1 cellular context compared by ENCODE assay signal in the genomic region with DNA sequence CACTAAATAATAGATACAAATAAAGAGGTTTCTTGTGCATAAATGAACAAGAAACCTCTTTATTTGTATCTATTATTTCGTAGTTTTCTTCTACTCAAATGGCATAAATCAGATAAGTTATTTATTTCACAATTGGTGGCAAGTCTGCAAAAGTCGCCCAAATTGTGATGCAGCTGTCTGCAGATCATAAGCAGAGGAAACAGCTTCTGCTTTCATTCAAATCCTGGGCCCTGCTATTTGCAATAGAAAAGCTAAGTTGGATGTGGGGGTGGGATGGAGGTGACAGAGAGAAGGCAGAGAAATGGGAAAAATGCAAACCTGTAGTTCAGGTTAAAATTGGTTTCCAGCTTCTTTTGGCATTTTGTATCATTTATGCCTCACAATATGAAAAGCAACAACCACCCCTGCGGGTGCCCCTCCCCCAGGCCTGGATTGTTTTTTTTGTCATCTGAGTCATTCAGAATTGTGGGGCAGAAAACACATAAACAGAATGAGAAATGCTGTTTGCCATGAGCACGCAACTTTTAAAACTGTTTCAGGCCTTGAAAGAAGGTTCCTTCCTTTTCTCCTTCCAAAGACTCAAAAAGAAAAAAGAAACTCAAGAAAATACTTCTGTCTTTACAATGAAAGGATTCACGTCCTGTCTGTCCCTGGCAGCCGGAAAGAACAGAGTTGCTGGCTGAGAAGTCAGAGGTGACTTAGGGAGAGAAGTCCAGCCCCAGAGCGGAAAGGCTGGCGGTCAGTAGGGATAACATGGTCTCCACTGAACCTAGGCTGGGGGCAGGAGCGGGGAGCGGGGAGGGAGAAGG.
TF ChIP-seq lines count a peak whose summit lies in the region.

No MANE protein-coding gene starts in this region.

TF ChIP-seq in K562, 482 proteins besides CTCF, POLR2A, EP300 and RAD21 (continued from another document and continues in another):
- TF ChIP-seq ARNT (IDR thresholded peaks at IDR 0.05) (no peak), RBFOX2 (IDR thresholded peaks at IDR 0.05; ENCODE audit: low read depth, low read length) (no peak), MBD2 (IDR thresholded peaks at IDR 0.05; ENCODE audit: borderline replicate concordance, low read depth) (no peak), EZH2 (IDR thresholded peaks at IDR 0.05; ENCODE audit: borderline replicate concordance, low read depth, low read length) (no peak), STAG1 (CRISPR knock-in tag; IDR thresholded peaks at IDR 0.05; ENCODE audit: borderline replicate concordance) (no peak), NFIC (IDR thresholded peaks at IDR 0.05) (no peak), HOXB6 (CRISPR knock-in tag; IDR thresholded peaks at IDR 0.05; ENCODE audit: borderline replicate concordance) (no peak), KLF16 (IDR thresholded peaks at IDR 0.05) (no peak), DIDO1 (tag; IDR thresholded peaks at IDR 0.05; ENCODE audit: low read depth) (no peak), FOXA1 (IDR thresholded peaks at IDR 0.05; ENCODE audit: borderline replicate concordance) (no peak), NFRKB (IDR thresholded peaks at IDR 0.05; ENCODE audit: low read depth) (peak; percentile 82; the same call in 1 of the 2 replicates), CBX1 (IDR thresholded peaks at IDR 0.05; ENCODE audit: low read depth) (no peak), CBFA2T3 (IDR thresholded peaks at IDR 0.05) (no peak), PML (IDR thresholded peaks at IDR 0.05; ENCODE audit: low read length) (no peak), ZNF23 (CRISPR knock-in tag; IDR thresholded peaks at IDR 0.05) (no peak), ZNF77 (CRISPR knock-in tag; IDR thresholded peaks at IDR 0.05) (no peak), MTA2 (IDR thresholded peaks at IDR 0.05; ENCODE audit: low read depth) (no peak), DNMT1 (IDR thresholded peaks at IDR 0.05) (no peak), ZKSCAN8 (CRISPR knock-in tag; IDR thresholded peaks at IDR 0.05) (peak; percentile 52; the same call in 1 of the 2 replicates), ZNF717 (CRISPR knock-in tag; IDR thresholded peaks at IDR 0.05) (no peak), L3MBTL2 (IDR thresholded peaks at IDR 0.05) (peak; percentile 15; the same call in 1 of the 2 replicates), CBFB (CRISPR knock-in tag; IDR thresholded peaks at IDR 0.05) (no peak), ZNF232 (CRISPR knock-in tag; IDR thresholded peaks at IDR 0.05) (no peak), RBM39 (optimal IDR thresholded peaks at IDR 0.05; ENCODE audit: low read depth, low read length) (no peak), ZNF3 (CRISPR knock-in tag; IDR thresholded peaks at IDR 0.05) (no peak), SOX6 (IDR thresholded peaks at IDR 0.05) (peak; percentile 53), JUND (IDR thresholded peaks at IDR 0.05; ENCODE audit: borderline replicate concordance, low read depth, low read length) (peak; percentile 79), JUND (tag; IDR thresholded peaks at IDR 0.05; ENCODE audit: borderline replicate concordance, low read depth, low read length) (peak; percentile 84; the same call in 2 of the 3 replicates), ATF1 (CRISPR knock-in tag; IDR thresholded peaks at IDR 0.05) (no peak), ATF1 (tag; IDR thresholded peaks at IDR 0.05) (0 out of 2 replicates have a peak, but pooled peaks have one; percentile 9), ETS2 (tag; IDR thresholded peaks at IDR 0.05; ENCODE audit: borderline replicate concordance, poor library complexity, severe bottlenecking) (no peak), MEF2A (IDR thresholded peaks at IDR 0.05; ENCODE audit: control insufficient read depth, low read depth, low read length) (0 out of 2 replicates have a peak, but pooled peaks have one; percentile 42), ZNF12 (CRISPR knock-in tag; IDR thresholded peaks at IDR 0.05) (no peak), THRAP3 (IDR thresholded peaks at IDR 0.05; ENCODE audit: borderline replicate concordance) (no peak), BRF1 (IDR thresholded peaks at IDR 0.05; ENCODE audit: borderline replicate concordance, extremely low read depth, insufficient read length) (no peak), BACH1 (tag; IDR thresholded peaks at IDR 0.05) (peak; percentile 41; the same call in 1 of the 2 replicates), CHCHD3 (CRISPR knock-in tag; IDR thresholded peaks at IDR 0.05) (no peak), TBP (optimal IDR thresholded peaks at IDR 0.05; ENCODE audit: low read depth, low read length) (no peak), FIP1L1 (IDR thresholded peaks at IDR 0.05; ENCODE audit: low read depth, low read length, poor library complexity, severe bottlenecking) (no peak), SMARCE1 (IDR thresholded peaks at IDR 0.05) (peak; percentile 78; the same call in 1 of the 2 replicates), NUFIP1 (IDR thresholded peaks at IDR 0.05; ENCODE audit: partially characterized antibody) (no peak), MECOM (CRISPR knock-in tag; IDR thresholded peaks at IDR 0.05) (no peak), CEBPB (tag; IDR thresholded peaks at IDR 0.05) (peak; percentile 63), ZNF121 (CRISPR knock-in tag; conservative IDR thresholded peaks at IDR 0.05) (no peak)
- TF ChIP-seq, protein P1, sequence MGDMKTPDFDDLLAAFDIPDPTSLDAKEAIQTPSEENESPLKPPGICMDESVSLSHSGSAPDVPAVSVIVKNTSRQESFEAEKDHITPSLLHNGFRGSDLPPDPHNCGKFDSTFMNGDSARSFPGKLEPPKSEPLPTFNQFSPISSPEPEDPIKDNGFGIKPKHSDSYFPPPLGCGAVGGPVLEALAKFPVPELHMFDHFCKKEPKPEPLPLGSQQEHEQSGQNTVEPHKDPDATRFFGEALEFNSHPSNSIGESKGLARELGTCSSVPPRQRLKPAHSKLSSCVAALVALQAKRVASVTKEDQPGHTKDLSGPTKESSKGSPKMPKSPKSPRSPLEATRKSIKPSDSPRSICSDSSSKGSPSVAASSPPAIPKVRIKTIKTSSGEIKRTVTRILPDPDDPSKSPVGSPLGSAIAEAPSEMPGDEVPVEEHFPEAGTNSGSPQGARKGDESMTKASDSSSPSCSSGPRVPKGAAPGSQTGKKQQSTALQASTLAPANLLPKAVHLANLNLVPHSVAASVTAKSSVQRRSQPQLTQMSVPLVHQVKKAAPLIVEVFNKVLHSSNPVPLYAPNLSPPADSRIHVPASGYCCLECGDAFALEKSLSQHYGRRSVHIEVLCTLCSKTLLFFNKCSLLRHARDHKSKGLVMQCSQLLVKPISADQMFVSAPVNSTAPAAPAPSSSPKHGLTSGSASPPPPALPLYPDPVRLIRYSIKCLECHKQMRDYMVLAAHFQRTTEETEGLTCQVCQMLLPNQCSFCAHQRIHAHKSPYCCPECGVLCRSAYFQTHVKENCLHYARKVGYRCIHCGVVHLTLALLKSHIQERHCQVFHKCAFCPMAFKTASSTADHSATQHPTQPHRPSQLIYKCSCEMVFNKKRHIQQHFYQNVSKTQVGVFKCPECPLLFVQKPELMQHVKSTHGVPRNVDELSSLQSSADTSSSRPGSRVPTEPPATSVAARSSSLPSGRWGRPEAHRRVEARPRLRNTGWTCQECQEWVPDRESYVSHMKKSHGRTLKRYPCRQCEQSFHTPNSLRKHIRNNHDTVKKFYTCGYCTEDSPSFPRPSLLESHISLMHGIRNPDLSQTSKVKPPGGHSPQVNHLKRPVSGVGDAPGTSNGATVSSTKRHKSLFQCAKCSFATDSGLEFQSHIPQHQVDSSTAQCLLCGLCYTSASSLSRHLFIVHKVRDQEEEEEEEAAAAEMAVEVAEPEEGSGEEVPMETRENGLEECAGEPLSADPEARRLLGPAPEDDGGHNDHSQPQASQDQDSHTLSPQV (IDR thresholded peaks at IDR 0.05) = peak; percentile 86
- TF ChIP-seq, protein P2, sequence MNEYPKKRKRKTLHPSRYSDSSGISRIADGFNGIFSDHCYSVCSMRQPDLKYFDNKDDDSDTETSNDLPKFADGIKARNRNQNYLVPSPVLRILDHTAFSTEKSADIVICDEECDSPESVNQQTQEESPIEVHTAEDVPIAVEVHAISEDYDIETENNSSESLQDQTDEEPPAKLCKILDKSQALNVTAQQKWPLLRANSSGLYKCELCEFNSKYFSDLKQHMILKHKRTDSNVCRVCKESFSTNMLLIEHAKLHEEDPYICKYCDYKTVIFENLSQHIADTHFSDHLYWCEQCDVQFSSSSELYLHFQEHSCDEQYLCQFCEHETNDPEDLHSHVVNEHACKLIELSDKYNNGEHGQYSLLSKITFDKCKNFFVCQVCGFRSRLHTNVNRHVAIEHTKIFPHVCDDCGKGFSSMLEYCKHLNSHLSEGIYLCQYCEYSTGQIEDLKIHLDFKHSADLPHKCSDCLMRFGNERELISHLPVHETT (CRISPR knock-in tag; conservative IDR thresholded peaks at IDR 0.05 in 1 of 2, IDR thresholded peaks at IDR 0.05 in 1 of 2) = peak in 1 of 2 experiments; percentile 60; a peak in 1 of 4 replicates
- TF ChIP-seq, protein P3, sequence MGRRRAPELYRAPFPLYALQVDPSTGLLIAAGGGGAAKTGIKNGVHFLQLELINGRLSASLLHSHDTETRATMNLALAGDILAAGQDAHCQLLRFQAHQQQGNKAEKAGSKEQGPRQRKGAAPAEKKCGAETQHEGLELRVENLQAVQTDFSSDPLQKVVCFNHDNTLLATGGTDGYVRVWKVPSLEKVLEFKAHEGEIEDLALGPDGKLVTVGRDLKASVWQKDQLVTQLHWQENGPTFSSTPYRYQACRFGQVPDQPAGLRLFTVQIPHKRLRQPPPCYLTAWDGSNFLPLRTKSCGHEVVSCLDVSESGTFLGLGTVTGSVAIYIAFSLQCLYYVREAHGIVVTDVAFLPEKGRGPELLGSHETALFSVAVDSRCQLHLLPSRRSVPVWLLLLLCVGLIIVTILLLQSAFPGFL (CRISPR knock-in tag; IDR thresholded peaks at IDR 0.05) = no peak
- TF ChIP-seq, protein P4, sequence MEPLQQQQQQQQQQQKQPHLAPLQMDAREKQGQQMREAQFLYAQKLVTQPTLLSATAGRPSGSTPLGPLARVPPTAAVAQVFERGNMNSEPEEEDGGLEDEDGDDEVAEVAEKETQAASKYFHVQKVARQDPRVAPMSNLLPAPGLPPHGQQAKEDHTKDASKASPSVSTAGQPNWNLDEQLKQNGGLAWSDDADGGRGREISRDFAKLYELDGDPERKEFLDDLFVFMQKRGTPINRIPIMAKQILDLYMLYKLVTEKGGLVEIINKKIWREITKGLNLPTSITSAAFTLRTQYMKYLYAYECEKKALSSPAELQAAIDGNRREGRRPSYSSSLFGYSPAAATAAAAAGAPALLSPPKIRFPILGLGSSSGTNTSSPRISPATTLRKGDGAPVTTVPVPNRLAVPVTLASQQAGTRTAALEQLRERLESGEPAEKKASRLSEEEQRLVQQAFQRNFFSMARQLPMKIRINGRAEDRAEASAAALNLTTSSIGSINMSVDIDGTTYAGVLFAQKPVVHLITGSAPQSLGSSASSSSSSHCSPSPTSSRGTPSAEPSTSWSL (CRISPR knock-in tag; IDR thresholded peaks at IDR 0.05; ENCODE audit: borderline replicate concordance) = no peak
- TF ChIP-seq, protein P5, sequence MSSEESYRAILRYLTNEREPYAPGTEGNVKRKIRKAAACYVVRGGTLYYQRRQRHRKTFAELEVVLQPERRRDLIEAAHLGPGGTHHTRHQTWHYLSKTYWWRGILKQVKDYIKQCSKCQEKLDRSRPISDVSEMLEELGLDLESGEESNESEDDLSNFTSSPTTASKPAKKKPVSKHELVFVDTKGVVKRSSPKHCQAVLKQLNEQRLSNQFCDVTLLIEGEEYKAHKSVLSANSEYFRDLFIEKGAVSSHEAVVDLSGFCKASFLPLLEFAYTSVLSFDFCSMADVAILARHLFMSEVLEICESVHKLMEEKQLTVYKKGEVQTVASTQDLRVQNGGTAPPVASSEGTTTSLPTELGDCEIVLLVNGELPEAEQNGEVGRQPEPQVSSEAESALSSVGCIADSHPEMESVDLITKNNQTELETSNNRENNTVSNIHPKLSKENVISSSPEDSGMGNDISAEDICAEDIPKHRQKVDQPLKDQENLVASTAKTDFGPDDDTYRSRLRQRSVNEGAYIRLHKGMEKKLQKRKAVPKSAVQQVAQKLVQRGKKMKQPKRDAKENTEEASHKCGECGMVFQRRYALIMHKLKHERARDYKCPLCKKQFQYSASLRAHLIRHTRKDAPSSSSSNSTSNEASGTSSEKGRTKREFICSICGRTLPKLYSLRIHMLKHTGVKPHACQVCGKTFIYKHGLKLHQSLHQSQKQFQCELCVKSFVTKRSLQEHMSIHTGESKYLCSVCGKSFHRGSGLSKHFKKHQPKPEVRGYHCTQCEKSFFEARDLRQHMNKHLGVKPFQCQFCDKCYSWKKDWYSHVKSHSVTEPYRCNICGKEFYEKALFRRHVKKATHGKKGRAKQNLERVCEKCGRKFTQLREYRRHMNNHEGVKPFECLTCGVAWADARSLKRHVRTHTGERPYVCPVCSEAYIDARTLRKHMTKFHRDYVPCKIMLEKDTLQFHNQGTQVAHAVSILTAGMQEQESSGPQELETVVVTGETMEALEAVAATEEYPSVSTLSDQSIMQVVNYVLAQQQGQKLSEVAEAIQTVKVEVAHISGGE (CRISPR knock-in tag; IDR thresholded peaks at IDR 0.05) = no peak
- TF ChIP-seq, protein P6, sequence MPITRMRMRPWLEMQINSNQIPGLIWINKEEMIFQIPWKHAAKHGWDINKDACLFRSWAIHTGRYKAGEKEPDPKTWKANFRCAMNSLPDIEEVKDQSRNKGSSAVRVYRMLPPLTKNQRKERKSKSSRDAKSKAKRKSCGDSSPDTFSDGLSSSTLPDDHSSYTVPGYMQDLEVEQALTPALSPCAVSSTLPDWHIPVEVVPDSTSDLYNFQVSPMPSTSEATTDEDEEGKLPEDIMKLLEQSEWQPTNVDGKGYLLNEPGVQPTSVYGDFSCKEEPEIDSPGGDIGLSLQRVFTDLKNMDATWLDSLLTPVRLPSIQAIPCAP (CRISPR knock-in tag; IDR thresholded peaks at IDR 0.05; ENCODE audit: borderline replicate concordance) = no peak
- TF ChIP-seq, protein P7, sequence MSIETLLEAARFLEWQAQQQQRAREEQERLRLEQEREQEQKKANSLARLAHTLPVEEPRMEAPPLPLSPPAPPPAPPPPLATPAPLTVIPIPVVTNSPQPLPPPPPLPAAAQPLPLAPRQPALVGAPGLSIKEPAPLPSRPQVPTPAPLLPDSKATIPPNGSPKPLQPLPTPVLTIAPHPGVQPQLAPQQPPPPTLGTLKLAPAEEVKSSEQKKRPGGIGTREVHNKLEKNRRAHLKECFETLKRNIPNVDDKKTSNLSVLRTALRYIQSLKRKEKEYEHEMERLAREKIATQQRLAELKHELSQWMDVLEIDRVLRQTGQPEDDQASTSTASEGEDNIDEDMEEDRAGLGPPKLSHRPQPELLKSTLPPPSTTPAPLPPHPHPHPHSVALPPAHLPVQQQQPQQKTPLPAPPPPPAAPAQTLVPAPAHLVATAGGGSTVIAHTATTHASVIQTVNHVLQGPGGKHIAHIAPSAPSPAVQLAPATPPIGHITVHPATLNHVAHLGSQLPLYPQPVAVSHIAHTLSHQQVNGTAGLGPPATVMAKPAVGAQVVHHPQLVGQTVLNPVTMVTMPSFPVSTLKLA (conservative IDR thresholded peaks at IDR 0.05) = peak in 1 of 2 experiments; percentile 56; a peak in 2 of 4 replicates
- TF ChIP-seq, protein P8, sequence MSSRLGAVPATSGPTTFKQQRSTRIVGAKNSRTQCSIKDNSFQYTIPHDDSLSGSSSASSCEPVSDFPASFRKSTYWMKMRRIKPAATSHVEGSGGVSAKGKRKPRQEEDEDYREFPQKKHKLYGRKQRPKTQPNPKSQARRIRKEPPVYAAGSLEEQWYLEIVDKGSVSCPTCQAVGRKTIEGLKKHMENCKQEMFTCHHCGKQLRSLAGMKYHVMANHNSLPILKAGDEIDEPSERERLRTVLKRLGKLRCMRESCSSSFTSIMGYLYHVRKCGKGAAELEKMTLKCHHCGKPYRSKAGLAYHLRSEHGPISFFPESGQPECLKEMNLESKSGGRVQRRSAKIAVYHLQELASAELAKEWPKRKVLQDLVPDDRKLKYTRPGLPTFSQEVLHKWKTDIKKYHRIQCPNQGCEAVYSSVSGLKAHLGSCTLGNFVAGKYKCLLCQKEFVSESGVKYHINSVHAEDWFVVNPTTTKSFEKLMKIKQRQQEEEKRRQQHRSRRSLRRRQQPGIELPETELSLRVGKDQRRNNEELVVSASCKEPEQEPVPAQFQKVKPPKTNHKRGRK (tag; IDR thresholded peaks at IDR 0.05) = no peak
